25 cellular contexts compared by ENCODE assay signal in genomic region chr11:132022718-132023117, GRCh38.
A peak's percentile ranks its signal among the peaks of the same experiment; 100 is the strongest.
DNase-seq lines count a peak whose midpoint lies in the region; ATAC-seq and TF ChIP-seq lines count a peak whose summit lies in the region.
"Had no signal": no experiment of that assay in that cellular context is flagged by ENCODE, and none has a peak within 500 bp of the region (broad histone marks: within the 10 kb centered on the region; RNA-seq: fewer than 3 reads in every experiment).

No MANE protein-coding gene starts in this region.

- H3K4me3 ChIP-seq in BJ (ENCODE audit: low read depth, low read length) (no peak overlapping the region), IMR-90 (ENCODE audit: insufficient read depth, low read depth, low read length) (no peak overlapping the region), choroid plexus epithelial cell (ENCODE audit: low read depth, low read length) (no peak overlapping the region), osteoblast (ENCODE audit: insufficient read depth, low read length) (no peak overlapping the region)
- H3K4me3 ChIP-seq: BLaER1, SK-N-MC had no signal

- TF ChIP-seq CTCF in BJ (IDR thresholded peaks at IDR 0.05; ENCODE audit: insufficient read depth, low read depth, low read length) (no peak), IMR-90 (conservative IDR thresholded peaks at IDR 0.05; ENCODE audit: low read depth, low read length) (no peak), choroid plexus epithelial cell (conservative IDR thresholded peaks at IDR 0.05; ENCODE audit: low read depth, low read length) (no peak), osteoblast (IDR thresholded peaks at IDR 0.05; ENCODE audit: extremely low read depth, low read depth, low read length) (no peak), natural killer cell (IDR thresholded peaks at IDR 0.05) (no peak)

- H2BK5ac ChIP-seq in IMR-90 (ENCODE audit: low read depth, low read length, poor library complexity, severe bottlenecking), result no peak overlapping the region

- 0 out of 2 replicates have a peak overlapping the region, but pooled peaks have one; percentile 35 for H3K14ac ChIP-seq in IMR-90 (replicated peaks; ENCODE audit: low read depth, low read length)

- H3K27me3 ChIP-seq in BJ (ENCODE audit: control insufficient read depth, insufficient read depth, low read length), result no peaks in the 10 kb centered on the region
- no peaks in the 10 kb centered on the region for H3K27me3 ChIP-seq in IMR-90 (ENCODE audit: control insufficient read depth, insufficient read depth, low read length)
- H3K27me3 ChIP-seq in osteoblast (ENCODE audit: insufficient read depth, low read length), result no peaks in the 10 kb centered on the region
- H3K27me3 ChIP-seq: BLaER1 had no signal

- peak overlapping the region; percentile 64; the same call in 1 of the 2 replicates for H3K27ac ChIP-seq in IMR-90 (ENCODE audit: insufficient read depth, low read length)
- H3K27ac ChIP-seq in osteoblast (ENCODE audit: low read depth, low read length), result peak overlapping the region; percentile 15
- H3K27ac ChIP-seq: BLaER1, HL-60, SK-N-MC had no signal

- peak; percentile 50 for ATAC-seq in IMR-90 (ENCODE audit: low read depth)
- ATAC-seq in natural killer cell, result no peak
- no peak for ATAC-seq in HG03439 (IDR thresholded peaks at IDR 0.05; ENCODE audit: unreplicated experiment)
- ATAC-seq in natural killer cell treated with Interleukin-12 subunit alpha and Interleukin-12 subunit beta and Interleukin-15 and Interleukin-18, amount 100 ng/mL, for 72 hours, result no peak
- ATAC-seq: esophagus mucosa; stimulated activated naive B cell treated with anti-CD40 and anti-IgM and Interleukin-4, amounts not matched to agents 10 μg/mL and 1 μg/mL and 100 μg/mL, for 72 hours had no signal

- no peak overlapping the region for H2BK20ac ChIP-seq in IMR-90 (ENCODE audit: low read depth, low read length)

- H3K9ac ChIP-seq in IMR-90 (ENCODE audit: low read depth, low read length), result no peak overlapping the region
- H3K9ac ChIP-seq: BLaER1 had no signal

- no peaks in the 10 kb centered on the region for H3K36me3 Mint-ChIP-seq in natural killer cell
- H3K36me3 Mint-ChIP-seq in natural killer cell treated with Interleukin-12 subunit alpha and Interleukin-12 subunit beta and Interleukin-15 and Interleukin-18, amount 100 ng/mL, for 72 hours, result no peaks in the 10 kb centered on the region
- H3K36me3 Mint-ChIP-seq: stimulated activated naive B cell treated with anti-CD40 and anti-IgM and Interleukin-4, amounts not matched to agents 10 μg/mL and 1 μg/mL and 100 μg/mL, for 72 hours had no signal

- CTCF ChIA-PET in BJ (lab: Yijun Ruan, JAX), result interaction anchor here (1.2 to 1.4 kb wide), 2 partner anchors 13 to 108 kb away, joined by 3 read pairs; no protein-coding TSS in a partner anchor
- CTCF ChIA-PET in IMR-90 (lab: Yijun Ruan, JAX), result interaction anchor here (0.8 kb wide), 1 partner anchor 104 kb away, joined by 5 read pairs; no protein-coding TSS in a partner anchor

- no peaks in the 10 kb centered on the region for H3K36me3 ChIP-seq in BJ (ENCODE audit: control insufficient read depth, insufficient read depth, low read length)
- H3K36me3 ChIP-seq in IMR-90 (ENCODE audit: control insufficient read depth, insufficient read depth, low read length), result no peaks in the 10 kb centered on the region
- H3K36me3 ChIP-seq in osteoblast (ENCODE audit: insufficient read depth, low read length), result no peaks in the 10 kb centered on the region
- H3K36me3 ChIP-seq: BLaER1 had no signal

- 0 out of 2 replicates have a peak overlapping the region, but pooled peaks have one; percentile 46 for H3K23ac ChIP-seq in IMR-90 (ENCODE audit: low read depth, low read length)

- peak overlapping the region; percentile 52 for H3K18ac ChIP-seq in IMR-90 (ENCODE audit: low read depth, low read length)

- peaks cover 11 to 25% of the 10 kb centered on the region in 2 experiments for H3K79me1 ChIP-seq in IMR-90 (ENCODE audit: low read depth in 1 of 2, low read length in 2 of 2)

- H4K20me1 ChIP-seq in IMR-90 (ENCODE audit: insufficient read depth, low read length), result no peaks in the 10 kb centered on the region
- no peaks in the 10 kb centered on the region for H4K20me1 ChIP-seq in osteoblast (ENCODE audit: insufficient read depth, low read length)
- H4K20me1 ChIP-seq: BLaER1 had no signal

- in situ Hi-C loops in IMR-90 (cut with MboI; ENCODE audit: low sequenced_read_pairs), result no loop called here

- WGBS in IMR-90 (ENCODE audit: extremely low coverage in 2 of 2, insufficient read length in 1 of 2), 2 experiments, result no CpG with 5 or more reads among the region's 2 CpGs

- peak overlapping the region; percentile 40; the same call in 1 of the 2 replicates for H3K4me2 ChIP-seq in IMR-90 (ENCODE audit: low read depth, low read length)
- H3K4me2 ChIP-seq in osteoblast (ENCODE audit: insufficient read depth, low read length), result no peak overlapping the region
- H3K4me2 ChIP-seq: BLaER1 had no signal

- H3K9me3 ChIP-seq in IMR-90 (ENCODE audit: control insufficient read depth, insufficient read depth, low read length) (no peaks in the 10 kb centered on the region), osteoblast (ENCODE audit: low read depth, low read length) (no peaks in the 10 kb centered on the region)
- H3K9me3 ChIP-seq: Caco-2 had no signal

- intact Hi-C loops in IMR-90 (cut with micrococcal nuclease), result no loop called here
- intact Hi-C loops in natural killer cell (cut with micrococcal nuclease), result no loop called here

- H2AK5ac ChIP-seq in IMR-90 (ENCODE audit: low read depth, low read length), result no peak overlapping the region

- 0 out of 3 replicates have a peak overlapping the region, but pooled peaks have one; percentile 4 for H2BK15ac ChIP-seq in IMR-90 (ENCODE audit: low read depth, low read length)

- no peak overlapping the region for H4K5ac ChIP-seq in IMR-90 (ENCODE audit: low read depth, low read length)

- no TSS peak for BruUV-seq in IMR-90 (replicated peaks; lab: Mats Ljungman, UMichigan)

- H3K27me3 Mint-ChIP-seq in natural killer cell (ENCODE audit: low read depth in 2 of 2), result no peaks in the 10 kb centered on the region
- H3K27me3 Mint-ChIP-seq in natural killer cell treated with Interleukin-12 subunit alpha and Interleukin-12 subunit beta and Interleukin-15 and Interleukin-18, amount 100 ng/mL, for 72 hours, result no peaks in the 10 kb centered on the region
- H3K27me3 Mint-ChIP-seq: stimulated activated naive B cell treated with anti-CD40 and anti-IgM and Interleukin-4, amounts not matched to agents 10 μg/mL and 1 μg/mL and 100 μg/mL, for 72 hours had no signal

- H4K8ac ChIP-seq in IMR-90 (ENCODE audit: low read depth in 2 of 2, low read length in 2 of 2), result 0 out of 4 replicates have a peak overlapping the region, but pooled peaks of 1 of the 2 experiments have one; percentile 18

- no peak overlapping the region for H3K4me3 Mint-ChIP-seq in natural killer cell
- no peak overlapping the region for H3K4me3 Mint-ChIP-seq in natural killer cell treated with Interleukin-12 subunit alpha and Interleukin-12 subunit beta and Interleukin-15 and Interleukin-18, amount 100 ng/mL, for 72 hours
- H3K4me3 Mint-ChIP-seq: stimulated activated naive B cell treated with anti-CD40 and anti-IgM and Interleukin-4, amounts not matched to agents 10 μg/mL and 1 μg/mL and 100 μg/mL, for 72 hours; T-helper 2 cell treated with Interferon-gamma antibody and Interleukin-4, amounts not matched to agents 5 μg/mL and 100 μg/mL, for 36 hours had no signal

- no peak for TF ChIP-seq POLR2A in IMR-90 (IDR thresholded peaks at IDR 0.05; ENCODE audit: low read depth, low read length)

- no peak overlapping the region for H3K4ac ChIP-seq in IMR-90 (ENCODE audit: low read depth, low read length)

- H2BK120ac ChIP-seq in IMR-90 (ENCODE audit: low read depth, low read length), result peak overlapping the region; percentile 16; the same call in 1 of the 2 replicates

- peaks cover 3 to 13% of the 10 kb centered on the region in 2 donors for H3K9me3 Mint-ChIP-seq in natural killer cell
- peaks cover 12% of the 10 kb centered on the region for H3K9me3 Mint-ChIP-seq in natural killer cell treated with Interleukin-12 subunit alpha and Interleukin-12 subunit beta and Interleukin-15 and Interleukin-18, amount 100 ng/mL, for 72 hours

- DNase-seq in BJ (ENCODE audit: low read depth) (peak; percentile 31), IMR-90 (peak; percentile 81), choroid plexus epithelial cell (ENCODE audit: low read depth) (peak; percentile 20), osteoblast (ENCODE audit: insufficient read length, low spot score, missing footprints) (no peak), natural killer cell (no peak), NCI-H69 (lab: John Stamatoyannopoulos, UW) (no peak)
- DNase-seq in natural killer cell treated with Interleukin-12 subunit alpha and Interleukin-12 subunit beta and Interleukin-15 and Interleukin-18, amount 100 ng/mL, for 72 hours (ENCODE audit: low spot score), result no peak
- DNase-seq: activated CD4-positive, alpha-beta T cell treated with anti-CD3 and anti-CD28 coated beads, Interleukin-2, amount 50 U/mL, for 4 hours; activated CD8-positive, alpha-beta memory T cell treated with anti-CD3 and anti-CD28 coated beads, Interleukin-2, amount 50 U/mL, for 48 hours; Caco-2; DMS79 treated with DMSO at 0.1 percent for 48 hours; effector memory CD4-positive, alpha-beta T cell; left cardiac atrium; midbrain; NCI-H1417; NCI-H446 treated with DMSO at 0.1 percent for 48 hours; stimulated activated CD4-positive, alpha-beta T cell treated with anti-CD3 and anti-CD28 coated beads, Interleukin-1b, Interleukin-23, amount 100 ng/mL, for 48 hours; stimulated activated naive B cell treated with anti-CD40 and anti-IgM and Interleukin-4, amounts not matched to agents 10 μg/mL and 1 μg/mL and 100 μg/mL, for 72 hours had no signal

- no peak overlapping the region for H4K91ac ChIP-seq in IMR-90 (ENCODE audit: insufficient read depth, low read depth, low read length)

- H3K9me1 ChIP-seq in IMR-90 (ENCODE audit: insufficient read depth, low read length), result peaks cover 5% of the 10 kb centered on the region

- H2AK9ac ChIP-seq in IMR-90 (replicated peaks; ENCODE audit: low read depth, low read length, poor library complexity), result no peak overlapping the region

- no peak for TF ChIP-seq RAD21 in IMR-90 (IDR thresholded peaks at IDR 0.05; ENCODE audit: low read length)

- H3K79me2 ChIP-seq in osteoblast (ENCODE audit: insufficient read depth, low read length), result peaks cover 66% of the 10 kb centered on the region

- no peak overlapping the region for H3K27ac Mint-ChIP-seq in natural killer cell
- no peak overlapping the region for H3K27ac Mint-ChIP-seq in natural killer cell treated with Interleukin-12 subunit alpha and Interleukin-12 subunit beta and Interleukin-15 and Interleukin-18, amount 100 ng/mL, for 72 hours
- H3K27ac Mint-ChIP-seq: activated T-helper 2 cell treated with anti-CD3 and anti-CD28 coated beads, Interferon-gamma antibody, Interleukin-2, Interleukin-4, amounts not matched to agents 10 μg/mL and 5 μg/mL and 100 μg/mL, durations not matched to agents 14 hours and 24 hours and 36 hours; stimulated activated naive B cell treated with anti-CD40 and anti-IgM and Interleukin-4, amounts not matched to agents 10 μg/mL and 1 μg/mL and 100 μg/mL, for 72 hours; T-helper 2 cell treated with Interferon-gamma antibody and Interleukin-4, amounts not matched to agents 5 μg/mL and 100 μg/mL, for 36 hours had no signal

- H3K4me1 ChIP-seq in IMR-90 (ENCODE audit: control insufficient read depth, insufficient read depth, low read length) (peaks cover 17% of the 10 kb centered on the region), osteoblast (ENCODE audit: insufficient read depth, low read length) (peaks cover 36% of the 10 kb centered on the region)
- H3K4me1 ChIP-seq: BLaER1, Caco-2 had no signal

- no peaks in the 10 kb centered on the region for H3K4me1 Mint-ChIP-seq in natural killer cell
- no peaks in the 10 kb centered on the region for H3K4me1 Mint-ChIP-seq in natural killer cell treated with Interleukin-12 subunit alpha and Interleukin-12 subunit beta and Interleukin-15 and Interleukin-18, amount 100 ng/mL, for 72 hours (ENCODE audit: low read depth in 2 of 2)
- H3K4me1 Mint-ChIP-seq: stimulated activated naive B cell treated with anti-CD40 and anti-IgM and Interleukin-4, amounts not matched to agents 10 μg/mL and 1 μg/mL and 100 μg/mL, for 72 hours had no signal

- H2AFZ ChIP-seq in IMR-90 (replicated peaks; ENCODE audit: low read length, poor library complexity) (no peak overlapping the region), osteoblast (ENCODE audit: low read length) (no peak overlapping the region)

- POLR2A ChIA-PET in BJ (lab: Charles Lee), result interaction anchor here (0.5 kb wide), 1 partner anchor 23 kb away, joined by 7 read pairs; no protein-coding TSS in a partner anchor
- POLR2A ChIA-PET in IMR-90 (lab: Charles Lee; ENCODE audit: unreplicated experiment), result no interaction called here

- no peak overlapping the region for H3K56ac ChIP-seq in IMR-90 (ENCODE audit: extremely low read depth, insufficient read depth, low read length)

- dilution Hi-C loops in IMR-90 (cut with HindIII; ENCODE audit: low sequenced_read_pairs, unreplicated experiment), result no loop called here

Comparison
In these comparisons a context has a peak if more than half of its experiments do, and no peak if none do; other contexts are left out.
1. DNase-seq: peak in BJ (single experiment), IMR-90 (single experiment) and choroid plexus epithelial cell (single experiment); none in osteoblast (single experiment), natural killer cell (single experiment), natural killer cell treated with Interleukin-12 subunit alpha and Interleukin-12 subunit beta and Interleukin-15 and Interleukin-18, amount 100 ng/mL, for 72 hours (single experiment) and NCI-H69 (single experiment).